In genomic region chrX:64394059-64394873, GRCh38 we compare ENCODE assay signal across 8 cellular contexts. TPM values are rescaled to one million over a fixed set of nuclear protein-coding genes. Genes with fewer than 3 reads are reported as not detected.
DNase-seq lines count a peak whose midpoint lies in the region; ATAC-seq and TF ChIP-seq lines count a peak whose summit lies in the region.

No MANE protein-coding gene starts in this region.

- H3K4me3 ChIP-seq in CD8-positive, alpha-beta memory T cell (ENCODE audit: low read length) = peak overlapping the region; percentile 68
- H3K4me3 ChIP-seq in iPS-20b (ENCODE audit: low read length) = peak overlapping the region; percentile 81
- H3K4me3 ChIP-seq in tibial artery = peak overlapping the region; percentile 71 to 74

- H3K27me3 Mint-ChIP-seq in CD8-positive, alpha-beta memory T cell = peaks cover 0 to 8% of the 10 kb centered on the region in 2 donors
- H3K27me3 Mint-ChIP-seq in T-helper 17 cell = no peaks in the 10 kb centered on the region

- peaks cover 0 to 9% (median 0%) of the 10 kb centered on the region in 3 donors for H3K36me3 Mint-ChIP-seq in CD8-positive, alpha-beta memory T cell
- no peaks in the 10 kb centered on the region for H3K36me3 Mint-ChIP-seq in T-helper 17 cell (ENCODE audit: low read depth)

- no peak for DNase-seq in CD8-positive, alpha-beta memory T cell
- DNase-seq in T-helper 17 cell (no peak), tibial artery (no peak), DMS79 treated with DMSO at 0.1 percent for 48 hours (lab: John Stamatoyannopoulos, UW) (no peak), inferior parietal cortex (ENCODE audit: extremely low spot score) (no peak), NAMALWA (ENCODE audit: low spot score) (no peak)

- H3K4me3 Mint-ChIP-seq in CD8-positive, alpha-beta memory T cell = peak overlapping the region; percentile 90 to 96 (median 92)
- H3K4me3 Mint-ChIP-seq in T-helper 17 cell = peak overlapping the region; percentile 96

- peak; percentile 18 for ATAC-seq in GM21825 (IDR thresholded peaks at IDR 0.05; ENCODE audit: unreplicated experiment)
- ATAC-seq in T-helper 17 cell = peak; percentile 8

- CTCF ChIA-PET in CD8-positive, alpha-beta memory T cell (lab: Charles Lee) = no interaction called here

- no peaks in the 10 kb centered on the region for H3K9me3 ChIP-seq in CD8-positive, alpha-beta memory T cell (ENCODE audit: low read length)
- H3K9me3 ChIP-seq in T-helper 17 cell (ENCODE audit: control insufficient read depth, low read length, poor library complexity, severe bottlenecking) (no peaks in the 10 kb centered on the region), iPS-20b (ENCODE audit: insufficient read depth, low read depth, low read length) (no peaks in the 10 kb centered on the region), tibial artery (no peaks in the 10 kb centered on the region)

- no peaks in the 10 kb centered on the region for H3K27me3 ChIP-seq in CD8-positive, alpha-beta memory T cell (ENCODE audit: insufficient read depth, low read length, poor library complexity, severe bottlenecking)
- H3K27me3 ChIP-seq in iPS-20b (ENCODE audit: insufficient read depth, low read length) = no peaks in the 10 kb centered on the region
- no peaks in the 10 kb centered on the region for H3K27me3 ChIP-seq in tibial artery

- H3K9ac ChIP-seq in iPS-20b (ENCODE audit: low read depth, low read length) = peak overlapping the region; percentile 65; the same call in 1 of the 2 replicates

- peaks cover 35 to 63% (median 62%) of the 10 kb centered on the region in 3 donors for H3K4me1 Mint-ChIP-seq in CD8-positive, alpha-beta memory T cell
- H3K4me1 Mint-ChIP-seq in T-helper 17 cell = peaks cover 15% of the 10 kb centered on the region

- intact Hi-C loops in tibial artery (cut with DNase I; ENCODE audit: low total_unique reads) = loop anchor here (10.0 kb wide), 1 partner anchor 189 kb away; the partner anchor contains the start of gene AMER1

- H3K36me3 ChIP-seq in CD8-positive, alpha-beta memory T cell (ENCODE audit: insufficient read depth, low read length) = no peaks in the 10 kb centered on the region
- H3K36me3 ChIP-seq in iPS-20b (ENCODE audit: insufficient read depth, low read depth, low read length) (no peaks in the 10 kb centered on the region), tibial artery (no peaks in the 10 kb centered on the region)

- no peak for TF ChIP-seq CTCF in tibial artery (IDR thresholded peaks at IDR 0.05)

- peak overlapping the region; percentile 51 for H3K27ac ChIP-seq in CD8-positive, alpha-beta memory T cell (ENCODE audit: low read depth, low read length)
- no peak overlapping the region for H3K27ac ChIP-seq in iPS-20b (ENCODE audit: low read length)
- peak overlapping the region; percentile 60 to 79 for H3K27ac ChIP-seq in tibial artery

- peaks cover 6% of the 10 kb centered on the region for H3K4me1 ChIP-seq in CD8-positive, alpha-beta memory T cell (ENCODE audit: insufficient read depth, low read length)
- H3K4me1 ChIP-seq in iPS-20b (ENCODE audit: insufficient read depth, low read length) (no peaks in the 10 kb centered on the region; the same call in 1 of the 2 replicates), tibial artery (peaks cover 0 to 13% (median 0%) of the 10 kb centered on the region in 4 donors)

- H3K9me3 Mint-ChIP-seq in CD8-positive, alpha-beta memory T cell = no peaks in the 10 kb centered on the region

- peak overlapping the region in 7 of 8 donors; percentile 57 to 94 (median 91) for H3K27ac Mint-ChIP-seq in CD8-positive, alpha-beta memory T cell
- H3K27ac Mint-ChIP-seq in T-helper 17 cell = peak overlapping the region; percentile 90

- POLR2A ChIA-PET in CD8-positive, alpha-beta memory T cell (lab: Charles Lee) = interaction anchor here (1.3 kb wide), 1 partner anchor 641 kb away, joined by 4 read pairs; no protein-coding TSS in a partner anchor

RNA-seq across cellular contexts. Expression of gene MTMR8, which starts 1.0 kb away (rescaled TPM):
- total RNA-seq in CD8-positive, alpha-beta memory T cell = 1 to 10 TPM; 4.7 to 4.9 TPM
- polyA plus RNA-seq in CD8-positive, alpha-beta memory T cell = 4.7 TPM
- total RNA-seq in T-helper 17 cell = 1 to 10 TPM; 3.1 to 8.1 TPM
